ENCODE assay signal across 8 cellular contexts in genomic region chr17:75048396-75048933, GRCh38. TPM values are rescaled to one million over a fixed set of nuclear protein-coding genes. Genes with fewer than 3 reads are reported as not detected.
DNase-seq lines count a peak whose midpoint lies in the region; ATAC-seq and TF ChIP-seq lines count a peak whose summit lies in the region.

No MANE protein-coding gene starts in this region.

- peak overlapping the region; percentile 92 for H3K4me3 ChIP-seq in SK-N-MC
- H3K4me3 ChIP-seq in esophagus squamous epithelium = peak overlapping the region in 3 of 4 donors; percentile 92 to 98 (median 97)
- H3K4me3 ChIP-seq in trophoblast cell (ENCODE audit: low read depth, low read length) = no peak overlapping the region

- no peak overlapping the region for H4K12ac ChIP-seq in trophoblast cell (ENCODE audit: low read depth, low read length)

- H3K27me3 ChIP-seq in esophagus squamous epithelium = no peaks in the 10 kb centered on the region
- no peaks in the 10 kb centered on the region for H3K27me3 ChIP-seq in trophoblast cell (ENCODE audit: insufficient read depth, low read length)

- H2BK5ac ChIP-seq in trophoblast cell (ENCODE audit: low read depth, low read length, poor library complexity) = no peak overlapping the region

- H3K79me2 ChIP-seq in trophoblast cell (ENCODE audit: control insufficient read depth, insufficient read depth, low read length, poor library complexity) = peaks cover 12% of the 10 kb centered on the region

- H3K9ac ChIP-seq in ES-I3 (ENCODE audit: low read depth, low read length) (peak overlapping the region; percentile 85; the same call in 1 of the 2 replicates), SK-N-MC (ENCODE audit: insufficient read length) (peak overlapping the region; percentile 81), trophoblast cell (ENCODE audit: low read length) (no peak overlapping the region)

- no peak for TF ChIP-seq POLR2A in esophagus squamous epithelium (IDR thresholded peaks at IDR 0.05)

- H3K18ac ChIP-seq in trophoblast cell (ENCODE audit: low read length) = no peak overlapping the region

- no peak overlapping the region for H3K27ac ChIP-seq in SK-N-MC
- H3K27ac ChIP-seq in esophagus squamous epithelium = peak overlapping the region; percentile 99
- H3K27ac ChIP-seq in trophoblast cell (ENCODE audit: low read depth, low read length) = no peak overlapping the region

- H4K91ac ChIP-seq in trophoblast cell (ENCODE audit: low read depth, low read length) = no peak overlapping the region

- intact Hi-C loops in esophagus squamous epithelium (cut with DNase I) (no loop called here), posterior vena cava (cut with DNase I) (loop anchor here in 1 of 2 donors (10.0 kb wide), 1 partner anchor 156 kb away; the partner anchor contains the start of gene NUP85)

- H3K4ac ChIP-seq in trophoblast cell (ENCODE audit: low read depth, low read length) = no peak overlapping the region

- 16 to 33% methylated on average over 5 of the region's 5 CpGs for WGBS in esophagus squamous epithelium, 2 donors
- no CpG with 5 or more reads among the region's 5 CpGs for WGBS in trophoblast cell (ENCODE audit: extremely low coverage, insufficient coverage, insufficient read length)

- H3K36me3 ChIP-seq in ES-I3 (ENCODE audit: insufficient read depth, low read length) (peaks cover 27% of the 10 kb centered on the region), SK-N-MC (ENCODE audit: insufficient read depth, low read length) (peaks cover 27% of the 10 kb centered on the region), esophagus squamous epithelium (peaks cover 0 to 45% (median 15%) of the 10 kb centered on the region in 3 donors), trophoblast cell (ENCODE audit: control insufficient read depth in 1 of 2, insufficient read depth in 2 of 2, low read length in 2 of 2) (peaks cover 12 to 15% of the 10 kb centered on the region in 2 experiments)

- H3K9me3 ChIP-seq in ES-I3 (ENCODE audit: control insufficient read depth, insufficient read depth, low read length) = no peaks in the 10 kb centered on the region
- H3K9me3 ChIP-seq in SK-N-MC (ENCODE audit: low read depth, low read length) = no peaks in the 10 kb centered on the region
- H3K9me3 ChIP-seq in esophagus squamous epithelium = no peaks in the 10 kb centered on the region
- H3K9me3 ChIP-seq in trophoblast cell (ENCODE audit: insufficient read depth, low read depth, low read length) = no peaks in the 10 kb centered on the region

- H3K79me1 ChIP-seq in trophoblast cell (ENCODE audit: low read length) = peaks cover 8% of the 10 kb centered on the region

- H4K8ac ChIP-seq in trophoblast cell (ENCODE audit: low read depth, low read length) = no peak overlapping the region

- H2AK5ac ChIP-seq in trophoblast cell (ENCODE audit: low read length) = no peak overlapping the region

- no peak overlapping the region for H2AFZ ChIP-seq in trophoblast cell (ENCODE audit: insufficient read depth, low read length, poor library complexity)

- peak overlapping the region; percentile 11 for H3K23ac ChIP-seq in trophoblast cell (ENCODE audit: low read length)

- no peak for TF ChIP-seq CTCF in esophagus squamous epithelium (IDR thresholded peaks at IDR 0.05)

- no peak overlapping the region for H3K14ac ChIP-seq in trophoblast cell (ENCODE audit: low read length)

- ATAC-seq in GM21619 (IDR thresholded peaks at IDR 0.05; ENCODE audit: unreplicated experiment) = no peak

- no peak for DNase-seq in SK-N-MC (ENCODE audit: low read depth, low spot score)
- no peak for DNase-seq in esophagus squamous epithelium (lab: John Stamatoyannopoulos, UW)
- no peak for DNase-seq in trophoblast cell
- no peak for DNase-seq in posterior vena cava (ENCODE audit: low spot score)
- DNase-seq in germinal center (ENCODE audit: low spot score) = no peak
- DNase-seq in kidney glomerular epithelial cell (lab: John Stamatoyannopoulos, UW) = no peak

- peak overlapping the region; percentile 75 for H3K4me2 ChIP-seq in trophoblast cell (ENCODE audit: low read length)

- H2BK12ac ChIP-seq in trophoblast cell (ENCODE audit: low read length) = no peak overlapping the region

- H2BK120ac ChIP-seq in trophoblast cell (ENCODE audit: insufficient read depth, low read length, poor library complexity) = no peak overlapping the region

- peaks cover 4% of the 10 kb centered on the region; the same call in 1 of the 2 replicates for H3K4me1 ChIP-seq in ES-I3 (ENCODE audit: insufficient read depth, low read length)
- H3K4me1 ChIP-seq in esophagus squamous epithelium = peaks cover 6 to 42% (median 23%) of the 10 kb centered on the region in 3 donors
- H3K4me1 ChIP-seq in trophoblast cell (ENCODE audit: control insufficient read depth in 1 of 2, insufficient read depth in 2 of 2, low read length in 2 of 2) = peaks cover 2 to 7% of the 10 kb centered on the region in 2 experiments

RNA-seq across cellular contexts. Expression of gene KCTD2, which starts 1.4 kb away (rescaled TPM):
- total RNA-seq in esophagus squamous epithelium (10 to 100 TPM; 11.5 to 17.6 (median 14.2) TPM), posterior vena cava (10 to 100 TPM; 23.0 to 25.0 TPM)
- polyA plus RNA-seq in trophoblast cell (2013) = 17.4 and 18.4 TPM in 2 replicates

RNA-seq across cellular contexts. Expression of gene ATP5PD, which starts 1.7 kb away (rescaled TPM):
- total RNA-seq in esophagus squamous epithelium (100 to 1,000 TPM; 252 to 300 (median 277) TPM), posterior vena cava (100 to 1,000 TPM; 205 to 235 TPM)
- polyA plus RNA-seq in trophoblast cell (2013) = 250 and 260 TPM in 2 replicates

RNA-seq across cellular contexts. Expression of gene MRPL58, which starts 36.0 kb away (rescaled TPM):
- total RNA-seq in esophagus squamous epithelium (100 to 1,000 TPM in 1 of 4 donors, 10 to 100 TPM in 3; 44.4 to 110 (median 61.6) TPM), posterior vena cava (10 to 100 TPM; 23.3 to 23.5 TPM)
- polyA plus RNA-seq in trophoblast cell (2013) = 24.9 and 25.0 TPM in 2 replicates

RNA-seq across cellular contexts. Expression of gene SLC16A5, which starts 39.3 kb away (rescaled TPM):
- total RNA-seq in esophagus squamous epithelium = 10 to 100 TPM; 13.4 to 22.9 (median 17.4) TPM
- polyA plus RNA-seq in trophoblast cell (2013) = 18.8 and 19.2 TPM in 2 replicates
- 1 to 10 TPM; 6.1 to 8.1 TPM for total RNA-seq in posterior vena cava

Comparison
In these comparisons a context has a peak if more than half of its experiments do, and no peak if none do; other contexts are left out.
1. H3K27ac ChIP-seq: peak in esophagus squamous epithelium (4 of 4); none in SK-N-MC (single experiment) and trophoblast cell (single experiment).